In genomic region chr6:2396856-2397640, GRCh38 we compare ENCODE assay signal across 1 cellular context.
TF ChIP-seq lines count a peak whose summit lies in the region.

No MANE protein-coding gene starts in this region.

TF ChIP-seq in IMR-90, 13 proteins besides CTCF, POLR2A, EP300 and RAD21:
- TF ChIP-seq, protein P1, sequence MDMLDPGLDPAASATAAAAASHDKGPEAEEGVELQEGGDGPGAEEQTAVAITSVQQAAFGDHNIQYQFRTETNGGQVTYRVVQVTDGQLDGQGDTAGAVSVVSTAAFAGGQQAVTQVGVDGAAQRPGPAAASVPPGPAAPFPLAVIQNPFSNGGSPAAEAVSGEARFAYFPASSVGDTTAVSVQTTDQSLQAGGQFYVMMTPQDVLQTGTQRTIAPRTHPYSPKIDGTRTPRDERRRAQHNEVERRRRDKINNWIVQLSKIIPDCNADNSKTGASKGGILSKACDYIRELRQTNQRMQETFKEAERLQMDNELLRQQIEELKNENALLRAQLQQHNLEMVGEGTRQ (IDR thresholded peaks at IDR 0.05; ENCODE audit: low read depth, low read length) = peak; percentile 38; the same call in 1 of the 2 replicates
- no peak for TF ChIP-seq RFX5 (IDR thresholded peaks at IDR 0.05; ENCODE audit: low read depth, low read length)
TF ChIP-seq in IMR-90: peak in this region for 1.
